In genomic region chr3:14803981-14804834, GRCh38 we compare ENCODE assay signal across 1 cellular context.
TF ChIP-seq lines count a peak whose summit lies in the region.

No MANE protein-coding gene starts in this region.

TF ChIP-seq in GM12878, 131 proteins besides CTCF, POLR2A, EP300 and RAD21:
- TF ChIP-seq SREBF2 (IDR thresholded peaks at IDR 0.05; ENCODE audit: low read length) = no peak
- peak; percentile 35; the same call in 1 of the 2 replicates for TF ChIP-seq PKNOX1 (IDR thresholded peaks at IDR 0.05)
